ENCODE assay signal across 1 cellular context in the genomic region with DNA sequence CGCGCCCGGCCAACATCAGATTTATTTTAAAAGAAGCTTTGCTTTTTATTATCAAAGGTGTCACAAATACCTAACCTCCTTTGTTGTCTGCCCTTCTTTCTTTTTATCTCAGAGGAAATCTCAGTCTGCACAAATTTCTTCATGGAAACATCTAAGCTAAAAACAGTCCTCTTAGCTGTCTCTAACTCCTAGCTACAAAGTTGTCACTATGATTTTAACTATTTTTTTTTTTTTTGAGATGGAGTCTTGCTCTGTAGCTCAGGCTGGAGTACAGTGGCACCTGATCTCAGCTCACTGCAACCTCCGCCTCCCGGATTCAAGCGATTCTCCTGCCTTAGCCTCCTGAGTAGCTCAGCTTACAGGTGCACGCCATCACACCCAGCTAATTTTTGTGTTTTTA.
TF ChIP-seq lines count a peak whose summit lies in the region.

No MANE protein-coding gene starts in this region.

TF ChIP-seq in GM12878, 131 proteins besides CTCF, POLR2A, EP300 and RAD21 (continued from another document):
- TF ChIP-seq NKRF (conservative IDR thresholded peaks at IDR 0.05), result no peak
- no peak for TF ChIP-seq MEF2B (IDR thresholded peaks at IDR 0.05; ENCODE audit: partially characterized antibody, poor library complexity, severe bottlenecking)
TF ChIP-seq in GM12878: peak in this region for 0.
